ENCODE assay signal across 8 cellular contexts in the genomic region with DNA sequence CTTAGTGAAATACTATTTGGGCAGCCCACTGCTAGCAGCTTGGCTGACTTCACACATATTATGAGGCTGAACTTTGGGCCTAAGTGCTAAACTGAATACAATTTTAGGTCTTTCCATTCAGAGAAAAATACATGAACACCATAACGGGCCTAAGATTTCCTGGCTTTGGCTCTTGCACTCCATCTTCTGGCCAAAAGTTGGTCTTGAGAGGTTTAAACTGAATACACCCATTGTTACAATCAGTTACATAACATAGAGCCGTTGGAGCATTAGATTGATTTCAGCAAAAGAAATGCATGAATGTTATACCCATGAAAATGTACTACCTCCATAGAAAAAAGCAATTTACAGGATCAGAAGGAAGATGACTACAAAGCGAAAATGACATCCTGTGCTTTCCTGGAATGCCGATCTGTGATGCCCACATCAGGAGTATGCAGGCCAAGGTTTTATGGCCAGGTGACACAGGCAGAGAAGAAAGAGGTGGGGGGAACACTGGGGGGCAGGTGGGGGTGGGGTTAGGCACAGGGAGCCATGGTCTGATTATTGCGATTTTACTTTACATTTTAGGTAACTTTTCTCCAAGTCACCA. TPM values are rescaled to one million over a fixed set of nuclear protein-coding genes. Genes with fewer than 3 reads are reported as not detected.
DNase-seq lines count a peak whose midpoint lies in the region; ATAC-seq and TF ChIP-seq lines count a peak whose summit lies in the region.

No MANE protein-coding gene starts in this region.

- DNase-seq in A172 (ENCODE audit: low spot score) (peak; percentile 54), ELR (ENCODE audit: low read depth) (peak; percentile 55), NCI-H2107 treated with DMSO at 0.1 percent for 48 hours (lab: John Stamatoyannopoulos, UW; ENCODE audit: unreplicated experiment) (peak; percentile 72), WTC11 (ENCODE audit: low spot score) (no peak), esophagus muscularis mucosa (ENCODE audit: extremely low spot score) (peak; percentile 45), D341Med (ENCODE audit: low spot score) (no peak)
- no peak for DNase-seq in activated CD4-positive, CD25-positive, alpha-beta regulatory T cell treated with anti-CD3 and anti-CD28 coated beads, Interleukin-2, amount 50 U/mL, for 72 hours

- no peak overlapping the region for H3K27ac Mint-ChIP-seq in WTC11

- CTCF ChIA-PET in WTC11 (lab: Charles Lee), result interaction anchor here (2.1 kb wide), 1 partner anchor 233 kb away, joined by 19 read pairs; no protein-coding TSS in a partner anchor

- TF ChIP-seq RAD21 in neural cell (conservative IDR thresholded peaks at IDR 0.05), result peak; percentile 89

- no peak overlapping the region for H2AFZ ChIP-seq in neural cell (ENCODE audit: low read depth, low read length)

- WGBS in esophagus muscularis mucosa, result 56% methylated on average over 5 of the region's 5 CpGs

- H3K9me3 Mint-ChIP-seq in WTC11, result no peaks in the 10 kb centered on the region

- H3K27ac ChIP-seq in esophagus muscularis mucosa (replicated peaks in 1 of 4) (no peak overlapping the region), neural cell (ENCODE audit: low read length) (no peak overlapping the region)

- H3K36me3 ChIP-seq in esophagus muscularis mucosa, result no peaks in the 10 kb centered on the region
- no peaks in the 10 kb centered on the region for H3K36me3 ChIP-seq in neural cell (ENCODE audit: insufficient read depth, low read length)

- intact Hi-C loops in esophagus muscularis mucosa (cut with DNase I), result no loop called here

- no peaks in the 10 kb centered on the region for H3K9me3 ChIP-seq in esophagus muscularis mucosa
- no peaks in the 10 kb centered on the region for H3K9me3 ChIP-seq in neural cell (ENCODE audit: low read length)

- H3K4me3 ChIP-seq in esophagus muscularis mucosa (no peak overlapping the region), neural cell (ENCODE audit: low read length) (no peak overlapping the region)

- H4K20me1 ChIP-seq in neural cell (ENCODE audit: insufficient read depth), result no peaks in the 10 kb centered on the region

- POLR2A ChIA-PET in WTC11 (lab: Charles Lee), result no interaction called here

- TF ChIP-seq EP300 in esophagus muscularis mucosa (IDR thresholded peaks at IDR 0.05), result no peak
- TF ChIP-seq EP300 in neural cell (conservative IDR thresholded peaks at IDR 0.05; ENCODE audit: poor library complexity, severe bottlenecking), result no peak

- ATAC-seq in WTC11, result 0 out of 2 replicates have a peak, but pooled peaks have one; percentile 39

- no peak for TF ChIP-seq CTCF in WTC11 (IDR thresholded peaks at IDR 0.05)
- peak; percentile 41 to 43 (median 43) for TF ChIP-seq CTCF in esophagus muscularis mucosa (IDR thresholded peaks at IDR 0.05)
- TF ChIP-seq CTCF in neural cell (IDR thresholded peaks at IDR 0.05; ENCODE audit: poor library complexity, severe bottlenecking), result peak; percentile 86

- H3K9ac ChIP-seq in neural cell (ENCODE audit: low read length), result no peak overlapping the region

- H3K4me3 Mint-ChIP-seq in WTC11, result no peak overlapping the region

- no peak for TF ChIP-seq POLR2A in esophagus muscularis mucosa (IDR thresholded peaks at IDR 0.05; ENCODE audit: low read depth)

- no peaks in the 10 kb centered on the region for H3K9me2 ChIP-seq in neural cell (ENCODE audit: insufficient read depth, low read length)

- H3K27me3 Mint-ChIP-seq in WTC11 (ENCODE audit: low read depth), result no peaks in the 10 kb centered on the region

- H3F3A ChIP-seq in neural cell (ENCODE audit: insufficient read depth, low read length, poor library complexity, severe bottlenecking), result no peaks in the 10 kb centered on the region

- no peak overlapping the region for H3K4me2 ChIP-seq in neural cell (ENCODE audit: low read length)

- no peaks in the 10 kb centered on the region for H3K36me3 Mint-ChIP-seq in WTC11

- H3K79me2 ChIP-seq in neural cell (replicated peaks; ENCODE audit: insufficient read depth, low read length), result no peaks in the 10 kb centered on the region

- peaks cover 29% of the 10 kb centered on the region for H3K4me1 Mint-ChIP-seq in WTC11

- no peaks in the 10 kb centered on the region for H3K4me1 ChIP-seq in esophagus muscularis mucosa

- H3K27me3 ChIP-seq in esophagus muscularis mucosa (peaks cover 0 to 7% (median 0%) of the 10 kb centered on the region in 4 donors), neural cell (ENCODE audit: insufficient read depth, low read depth, low read length) (no peaks in the 10 kb centered on the region)

TF ChIP-seq in WTC11, 78 proteins besides CTCF, POLR2A, EP300 and RAD21:
- TF ChIP-seq OVOL2 (CRISPR knock-in tag; IDR thresholded peaks at IDR 0.05; ENCODE audit: borderline replicate concordance), result no peak

TF ChIP-seq in neural cell, 6 proteins besides CTCF, POLR2A, EP300 and RAD21:
- TF ChIP-seq SMC3 (conservative IDR thresholded peaks at IDR 0.05; ENCODE audit: poor library complexity) (peak; percentile 94), EZH2 (IDR thresholded peaks at IDR 0.05; ENCODE audit: borderline replicate concordance, insufficient read depth, low read length, poor library complexity, severe bottlenecking) (no peak)

RNA-seq across cellular contexts. Expression of a gene that starts 11.1 kb away (rescaled TPM):
- not detected in 2 replicates for total RNA-seq in A172 (2014; rRNA removed; shearing (Covaris generic))
- 12.9 to 20.5 TPM (median 13.3 TPM) in 3 replicates for total RNA-seq in WTC11 (2021)
- under 1 TPM in 3 of 4 donors, not detected in 1; 0.78 to 0.98 (median 0.83) TPM for total RNA-seq in esophagus muscularis mucosa
- polyA plus RNA-seq in neural cell, result 2.3 and 2.7 TPM in 2 replicates
- polyA minus RNA-seq in neural cell, result 7.8 and 9.3 TPM in 2 replicates

Comparison
In these comparisons a context has a peak if more than half of its experiments do, and no peak if none do; other contexts are left out.
1. DNase-seq: peak in A172 (single experiment), ELR (single experiment), NCI-H2107 treated with DMSO at 0.1 percent for 48 hours (single experiment) and esophagus muscularis mucosa (single experiment); none in WTC11 (single experiment), D341Med (single experiment) and activated CD4-positive, CD25-positive, alpha-beta regulatory T cell treated with anti-CD3 and anti-CD28 coated beads, Interleukin-2, amount 50 U/mL, for 72 hours (single experiment).